1 cellular context compared by ENCODE assay signal in the genomic region with DNA sequence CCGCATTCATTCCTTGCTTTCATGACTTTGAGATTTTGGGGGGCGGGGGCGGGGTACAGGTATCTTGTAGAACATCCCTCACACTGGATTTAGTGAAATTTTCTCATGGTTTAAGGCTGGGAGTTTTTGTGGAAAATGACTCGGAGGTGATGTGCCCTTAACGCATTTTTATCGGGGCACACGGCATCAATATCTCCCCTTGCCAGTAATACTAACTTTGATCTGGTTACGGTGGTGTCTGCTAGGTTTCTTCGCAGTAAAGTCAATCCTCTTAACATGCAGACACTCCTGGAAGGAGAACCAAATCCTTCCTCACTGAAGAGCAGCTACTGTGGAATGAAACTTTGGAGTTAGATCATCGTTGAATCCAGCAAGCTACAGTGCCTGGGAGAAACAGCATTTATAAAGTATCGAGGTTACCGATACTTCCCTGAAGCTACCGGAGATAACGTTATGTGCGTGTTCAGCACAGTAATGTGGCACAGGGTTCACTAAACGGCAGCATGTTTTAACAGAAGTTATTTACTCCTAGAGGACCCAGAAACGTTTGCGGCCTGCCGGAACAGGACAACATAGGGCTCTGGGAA.
TF ChIP-seq lines count a peak whose summit lies in the region.

No MANE protein-coding gene starts in this region.

TF ChIP-seq in K562, 482 proteins besides CTCF, POLR2A, EP300 and RAD21 (continued from another document and continues in another):
- TF ChIP-seq ZBTB12 (CRISPR knock-in tag; IDR thresholded peaks at IDR 0.05) = no peak
- TF ChIP-seq ETV1 (tag; conservative IDR thresholded peaks at IDR 0.05; ENCODE audit: low read depth) = no peak
- TF ChIP-seq, protein P1, sequence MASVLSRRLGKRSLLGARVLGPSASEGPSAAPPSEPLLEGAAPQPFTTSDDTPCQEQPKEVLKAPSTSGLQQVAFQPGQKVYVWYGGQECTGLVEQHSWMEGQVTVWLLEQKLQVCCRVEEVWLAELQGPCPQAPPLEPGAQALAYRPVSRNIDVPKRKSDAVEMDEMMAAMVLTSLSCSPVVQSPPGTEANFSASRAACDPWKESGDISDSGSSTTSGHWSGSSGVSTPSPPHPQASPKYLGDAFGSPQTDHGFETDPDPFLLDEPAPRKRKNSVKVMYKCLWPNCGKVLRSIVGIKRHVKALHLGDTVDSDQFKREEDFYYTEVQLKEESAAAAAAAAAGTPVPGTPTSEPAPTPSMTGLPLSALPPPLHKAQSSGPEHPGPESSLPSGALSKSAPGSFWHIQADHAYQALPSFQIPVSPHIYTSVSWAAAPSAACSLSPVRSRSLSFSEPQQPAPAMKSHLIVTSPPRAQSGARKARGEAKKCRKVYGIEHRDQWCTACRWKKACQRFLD (CRISPR knock-in tag; IDR thresholded peaks at IDR 0.05) = no peak
- no peak for TF ChIP-seq MCM5 (IDR thresholded peaks at IDR 0.05; ENCODE audit: low read depth)
- TF ChIP-seq, protein P2, sequence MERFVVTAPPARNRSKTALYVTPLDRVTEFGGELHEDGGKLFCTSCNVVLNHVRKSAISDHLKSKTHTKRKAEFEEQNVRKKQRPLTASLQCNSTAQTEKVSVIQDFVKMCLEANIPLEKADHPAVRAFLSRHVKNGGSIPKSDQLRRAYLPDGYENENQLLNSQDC (CRISPR knock-in tag; IDR thresholded peaks at IDR 0.05) = no peak
- TF ChIP-seq, protein P3, sequence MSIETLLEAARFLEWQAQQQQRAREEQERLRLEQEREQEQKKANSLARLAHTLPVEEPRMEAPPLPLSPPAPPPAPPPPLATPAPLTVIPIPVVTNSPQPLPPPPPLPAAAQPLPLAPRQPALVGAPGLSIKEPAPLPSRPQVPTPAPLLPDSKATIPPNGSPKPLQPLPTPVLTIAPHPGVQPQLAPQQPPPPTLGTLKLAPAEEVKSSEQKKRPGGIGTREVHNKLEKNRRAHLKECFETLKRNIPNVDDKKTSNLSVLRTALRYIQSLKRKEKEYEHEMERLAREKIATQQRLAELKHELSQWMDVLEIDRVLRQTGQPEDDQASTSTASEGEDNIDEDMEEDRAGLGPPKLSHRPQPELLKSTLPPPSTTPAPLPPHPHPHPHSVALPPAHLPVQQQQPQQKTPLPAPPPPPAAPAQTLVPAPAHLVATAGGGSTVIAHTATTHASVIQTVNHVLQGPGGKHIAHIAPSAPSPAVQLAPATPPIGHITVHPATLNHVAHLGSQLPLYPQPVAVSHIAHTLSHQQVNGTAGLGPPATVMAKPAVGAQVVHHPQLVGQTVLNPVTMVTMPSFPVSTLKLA (conservative IDR thresholded peaks at IDR 0.05) = 0 out of 4 replicates have a peak, but pooled peaks of 1 of the 2 experiments have one; percentile 28
- TF ChIP-seq XRCC5 (IDR thresholded peaks at IDR 0.05; ENCODE audit: low read depth, low read length) = no peak
- peak; percentile 28 for TF ChIP-seq CHD1 (IDR thresholded peaks at IDR 0.05; ENCODE audit: low read length)
- TF ChIP-seq MEF2D (tag; conservative IDR thresholded peaks at IDR 0.05; ENCODE audit: low read depth) = no peak
- TF ChIP-seq SOX6 (IDR thresholded peaks at IDR 0.05) = 0 out of 2 replicates have a peak, but pooled peaks have one; percentile 26
- TF ChIP-seq, protein P4, sequence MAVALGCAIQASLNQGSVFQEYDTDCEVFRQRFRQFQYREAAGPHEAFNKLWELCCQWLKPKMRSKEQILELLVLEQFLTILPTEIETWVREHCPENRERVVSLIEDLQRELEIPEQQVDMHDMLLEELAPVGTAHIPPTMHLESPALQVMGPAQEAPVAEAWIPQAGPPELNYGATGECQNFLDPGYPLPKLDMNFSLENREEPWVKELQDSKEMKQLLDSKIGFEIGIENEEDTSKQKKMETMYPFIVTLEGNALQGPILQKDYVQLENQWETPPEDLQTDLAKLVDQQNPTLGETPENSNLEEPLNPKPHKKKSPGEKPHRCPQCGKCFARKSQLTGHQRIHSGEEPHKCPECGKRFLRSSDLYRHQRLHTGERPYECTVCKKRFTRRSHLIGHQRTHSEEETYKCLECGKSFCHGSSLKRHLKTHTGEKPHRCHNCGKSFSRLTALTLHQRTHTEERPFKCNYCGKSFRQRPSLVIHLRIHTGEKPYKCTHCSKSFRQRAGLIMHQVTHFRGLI (CRISPR knock-in tag; IDR thresholded peaks at IDR 0.05) = no peak
- peak; percentile 21 for TF ChIP-seq BRD9 (IDR thresholded peaks at IDR 0.05; ENCODE audit: low read depth, partially characterized antibody)
- TF ChIP-seq POLR3A (IDR thresholded peaks at IDR 0.05; ENCODE audit: borderline replicate concordance, extremely low read depth, insufficient read depth, insufficient read length) = no peak
- TF ChIP-seq, protein P5, sequence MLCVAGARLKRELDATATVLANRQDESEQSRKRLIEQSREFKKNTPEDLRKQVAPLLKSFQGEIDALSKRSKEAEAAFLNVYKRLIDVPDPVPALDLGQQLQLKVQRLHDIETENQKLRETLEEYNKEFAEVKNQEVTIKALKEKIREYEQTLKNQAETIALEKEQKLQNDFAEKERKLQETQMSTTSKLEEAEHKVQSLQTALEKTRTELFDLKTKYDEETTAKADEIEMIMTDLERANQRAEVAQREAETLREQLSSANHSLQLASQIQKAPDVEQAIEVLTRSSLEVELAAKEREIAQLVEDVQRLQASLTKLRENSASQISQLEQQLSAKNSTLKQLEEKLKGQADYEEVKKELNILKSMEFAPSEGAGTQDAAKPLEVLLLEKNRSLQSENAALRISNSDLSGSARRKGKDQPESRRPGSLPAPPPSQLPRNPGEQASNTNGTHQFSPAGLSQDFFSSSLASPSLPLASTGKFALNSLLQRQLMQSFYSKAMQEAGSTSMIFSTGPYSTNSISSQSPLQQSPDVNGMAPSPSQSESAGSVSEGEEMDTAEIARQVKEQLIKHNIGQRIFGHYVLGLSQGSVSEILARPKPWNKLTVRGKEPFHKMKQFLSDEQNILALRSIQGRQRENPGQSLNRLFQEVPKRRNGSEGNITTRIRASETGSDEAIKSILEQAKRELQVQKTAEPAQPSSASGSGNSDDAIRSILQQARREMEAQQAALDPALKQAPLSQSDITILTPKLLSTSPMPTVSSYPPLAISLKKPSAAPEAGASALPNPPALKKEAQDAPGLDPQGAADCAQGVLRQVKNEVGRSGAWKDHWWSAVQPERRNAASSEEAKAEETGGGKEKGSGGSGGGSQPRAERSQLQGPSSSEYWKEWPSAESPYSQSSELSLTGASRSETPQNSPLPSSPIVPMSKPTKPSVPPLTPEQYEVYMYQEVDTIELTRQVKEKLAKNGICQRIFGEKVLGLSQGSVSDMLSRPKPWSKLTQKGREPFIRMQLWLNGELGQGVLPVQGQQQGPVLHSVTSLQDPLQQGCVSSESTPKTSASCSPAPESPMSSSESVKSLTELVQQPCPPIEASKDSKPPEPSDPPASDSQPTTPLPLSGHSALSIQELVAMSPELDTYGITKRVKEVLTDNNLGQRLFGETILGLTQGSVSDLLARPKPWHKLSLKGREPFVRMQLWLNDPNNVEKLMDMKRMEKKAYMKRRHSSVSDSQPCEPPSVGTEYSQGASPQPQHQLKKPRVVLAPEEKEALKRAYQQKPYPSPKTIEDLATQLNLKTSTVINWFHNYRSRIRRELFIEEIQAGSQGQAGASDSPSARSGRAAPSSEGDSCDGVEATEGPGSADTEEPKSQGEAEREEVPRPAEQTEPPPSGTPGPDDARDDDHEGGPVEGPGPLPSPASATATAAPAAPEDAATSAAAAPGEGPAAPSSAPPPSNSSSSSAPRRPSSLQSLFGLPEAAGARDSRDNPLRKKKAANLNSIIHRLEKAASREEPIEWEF (CRISPR knock-in tag; IDR thresholded peaks at IDR 0.05) = no peak
- TF ChIP-seq KDM1A (IDR thresholded peaks at IDR 0.05) = 0 out of 4 replicates have a peak, but pooled peaks of 1 of the 2 experiments have one; percentile 10
- TF ChIP-seq DPF2 (IDR thresholded peaks at IDR 0.05) = no peak
- TF ChIP-seq, protein P6, sequence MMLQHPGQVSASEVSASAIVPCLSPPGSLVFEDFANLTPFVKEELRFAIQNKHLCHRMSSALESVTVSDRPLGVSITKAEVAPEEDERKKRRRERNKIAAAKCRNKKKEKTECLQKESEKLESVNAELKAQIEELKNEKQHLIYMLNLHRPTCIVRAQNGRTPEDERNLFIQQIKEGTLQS (IDR thresholded peaks at IDR 0.05) = no peak
- TF ChIP-seq, protein P6 (CRISPR knock-in tag; conservative IDR thresholded peaks at IDR 0.05) = 0 out of 2 replicates have a peak, but pooled peaks have one; percentile 44
- TF ChIP-seq RBM39 (optimal IDR thresholded peaks at IDR 0.05; ENCODE audit: low read depth, low read length) = no peak
- TF ChIP-seq ZBTB11 (CRISPR knock-in tag; IDR thresholded peaks at IDR 0.05) = no peak
- TF ChIP-seq FOXP1 (CRISPR knock-in tag; IDR thresholded peaks at IDR 0.05) = no peak
- 0 out of 2 replicates have a peak, but pooled peaks have one; percentile 9 for TF ChIP-seq BCOR (IDR thresholded peaks at IDR 0.05)
- no peak for TF ChIP-seq NUFIP1 (IDR thresholded peaks at IDR 0.05; ENCODE audit: partially characterized antibody)
- TF ChIP-seq TAF7 (tag; IDR thresholded peaks at IDR 0.05) = no peak
- TF ChIP-seq ZNF699 (CRISPR knock-in tag; IDR thresholded peaks at IDR 0.05; ENCODE audit: insufficient replicate concordance) = no peak
- no peak for TF ChIP-seq PTRF (tag; IDR thresholded peaks at IDR 0.05)
- TF ChIP-seq CXXC5 (CRISPR knock-in tag; IDR thresholded peaks at IDR 0.05) = peak; percentile 37; the same call in 1 of the 2 replicates
- TF ChIP-seq HNRNPH1 (optimal IDR thresholded peaks at IDR 0.05; ENCODE audit: low read depth, low read length) = no peak
- TF ChIP-seq ZNF24 (IDR thresholded peaks at IDR 0.05) = no peak
- TF ChIP-seq TAF1 (IDR thresholded peaks at IDR 0.05; ENCODE audit: control insufficient read depth, extremely low read depth, insufficient read depth, low read length, severe bottlenecking) = no peak
- TF ChIP-seq LCOR (CRISPR knock-in tag; IDR thresholded peaks at IDR 0.05) = peak; percentile 11; the same call in 1 of the 2 replicates
- TF ChIP-seq ZNF507 (tag; conservative IDR thresholded peaks at IDR 0.05) = no peak
- peak; percentile 20; the same call in 1 of the 2 replicates for TF ChIP-seq SPI1 (IDR thresholded peaks at IDR 0.05; ENCODE audit: borderline replicate concordance, low read depth, low read length)
- no peak for TF ChIP-seq ATF2 (CRISPR knock-in tag; IDR thresholded peaks at IDR 0.05)
- peak; percentile 92 for TF ChIP-seq HNRNPLL (IDR thresholded peaks at IDR 0.05; ENCODE audit: low read depth, low read length, poor library complexity, severe bottlenecking)
- TF ChIP-seq EGR1 (conservative IDR thresholded peaks at IDR 0.05) = 0 out of 2 replicates have a peak, but pooled peaks have one; percentile 21
- TF ChIP-seq ZNF384 (IDR thresholded peaks at IDR 0.05; ENCODE audit: low read depth, low read length) = no peak
- no peak for TF ChIP-seq ZSCAN32 (CRISPR knock-in tag; IDR thresholded peaks at IDR 0.05)
- no peak for TF ChIP-seq ETS1 (conservative IDR thresholded peaks at IDR 0.05; ENCODE audit: control insufficient read depth, low read depth, low read length)
- TF ChIP-seq RBFOX2 (IDR thresholded peaks at IDR 0.05; ENCODE audit: low read depth, low read length) = no peak
- no peak for TF ChIP-seq NRF1 (conservative IDR thresholded peaks at IDR 0.05 in 1 of 2, IDR thresholded peaks at IDR 0.05 in 1 of 2)
- no peak for TF ChIP-seq NR4A1 (CRISPR knock-in tag; IDR thresholded peaks at IDR 0.05)
- no peak for TF ChIP-seq NR4A1 (tag; IDR thresholded peaks at IDR 0.05)
- no peak for TF ChIP-seq HEY1 (CRISPR knock-in tag; IDR thresholded peaks at IDR 0.05; ENCODE audit: borderline replicate concordance)
